In genomic region chr6:85390105-85390728, GRCh38 we compare ENCODE assay signal across 21 cellular contexts. TPM values are rescaled to one million over a fixed set of nuclear protein-coding genes. Genes with fewer than 3 reads are reported as not detected.
A peak's percentile ranks its signal among the peaks of the same experiment; 100 is the strongest.
DNase-seq lines count a peak whose midpoint lies in the region; ATAC-seq and TF ChIP-seq lines count a peak whose summit lies in the region.
"Had no signal": no experiment of that assay in that cellular context is flagged by ENCODE, and none has a peak within 500 bp of the region (broad histone marks: within the 10 kb centered on the region; RNA-seq: fewer than 3 reads in every experiment).

No MANE protein-coding gene starts in this region.

- H3K4me3 ChIP-seq in epithelial cell of proximal tubule (ENCODE audit: low read depth, low read length), result no peak overlapping the region
- peak overlapping the region; percentile 3 for H3K4me3 ChIP-seq in mucosa of descending colon
- H3K4me3 ChIP-seq in left ventricle myocardium inferior, result no peak overlapping the region
- H3K4me3 ChIP-seq in right cardiac atrium (ENCODE audit: low read length), result no peak overlapping the region
- H3K4me3 ChIP-seq: GM23338, lower lobe of right lung had no signal

- H3K27me3 ChIP-seq in left ventricle myocardium inferior (ENCODE audit: low read depth) (no peaks in the 10 kb centered on the region), right cardiac atrium (ENCODE audit: control insufficient read depth, insufficient read depth) (no peaks in the 10 kb centered on the region)

- H3K4me1 ChIP-seq in mucosa of descending colon (ENCODE audit: low read depth), result peaks cover 11% of the 10 kb centered on the region
- H3K4me1 ChIP-seq in left ventricle myocardium inferior, result peaks cover 6% of the 10 kb centered on the region
- peaks cover 1% of the 10 kb centered on the region for H3K4me1 ChIP-seq in right cardiac atrium (ENCODE audit: control insufficient read depth, insufficient read depth, low read length)

- DNase-seq in AG08396 (ENCODE audit: low spot score), result peak; percentile 21
- peak; percentile 65 for DNase-seq in HT1080 (ENCODE audit: low read depth)
- peak; percentile 78 for DNase-seq in epithelial cell of proximal tubule (ENCODE audit: low read depth)
- DNase-seq in mucosa of descending colon, result peak in 1 of 3 donors; percentile 81
- DNase-seq in NK-92 (lab: John Stamatoyannopoulos, UW; ENCODE audit: unreplicated experiment), result no peak
- DNase-seq in left ventricle myocardium inferior, result no peak
- DNase-seq in right cardiac atrium, result no peak
- DNase-seq: activated CD8-positive, alpha-beta memory T cell treated with anti-CD3 and anti-CD28 coated beads, Interleukin-2, amount 50 U/mL, for 48 hours; activated gamma-delta T cell; amniotic stem cell; cerebellar nuclear complex; endodermal cell; GF-D8; Karpas-422; lower lobe of right lung; naive thymus-derived CD8-positive, alpha-beta T cell; NCI-H1417; NCI-H2171 treated with DMSO at 0.1 percent for 48 hours; NCI-H82 had no signal

- intact Hi-C loops in mucosa of descending colon (cut with DNase I, micrococcal nuclease), result no loop called here
- intact Hi-C loops in left ventricle myocardium inferior (cut with micrococcal nuclease), result no loop called here
- intact Hi-C loops in right cardiac atrium (cut with DNase I), result no loop called here

- H3K9me3 ChIP-seq in mucosa of descending colon, result no peaks in the 10 kb centered on the region
- H3K9me3 ChIP-seq in left ventricle myocardium inferior (replicated peaks), result no peaks in the 10 kb centered on the region
- H3K9me3 ChIP-seq in right cardiac atrium (ENCODE audit: control insufficient read depth, low read length), result no peaks in the 10 kb centered on the region
- H3K9me3 ChIP-seq: lower lobe of right lung had no signal

- peak; percentile 97 for ATAC-seq in mucosa of descending colon
- ATAC-seq in right cardiac atrium, result no peak
- ATAC-seq in GM21825 (IDR thresholded peaks at IDR 0.05; ENCODE audit: unreplicated experiment), result no peak
- ATAC-seq: GM23338; lower lobe of right lung; naive thymus-derived CD8-positive, alpha-beta T cell had no signal

- TF ChIP-seq CTCF in epithelial cell of proximal tubule (conservative IDR thresholded peaks at IDR 0.05; ENCODE audit: low read depth, low read length) (no peak), mucosa of descending colon (IDR thresholded peaks at IDR 0.05) (no peak), left ventricle myocardium inferior (IDR thresholded peaks at IDR 0.05; ENCODE audit: borderline replicate concordance) (no peak)

- H3K36me3 ChIP-seq in mucosa of descending colon (ENCODE audit: low read depth) (no peaks in the 10 kb centered on the region), left ventricle myocardium inferior (no peaks in the 10 kb centered on the region)
- H3K36me3 ChIP-seq: lower lobe of right lung had no signal

- H3K27ac ChIP-seq in left ventricle myocardium inferior (replicated peaks) (no peak overlapping the region), right cardiac atrium (ENCODE audit: low read length) (no peak overlapping the region)
- H3K27ac ChIP-seq: lower lobe of right lung had no signal

- WGBS in right cardiac atrium, result 79% methylated on average over 2 of the region's 2 CpGs

RNA-seq across cellular contexts. Expression of gene NT5E, which starts 59.7 kb away (rescaled TPM):
- total RNA-seq in HT1080 (2014; rRNA removed; shearing (Covaris generic)), result 0.47 and 1.3 TPM in 2 replicates
- polyA plus RNA-seq in HT1080 (2015; cell fraction: cytosol; rRNA removed), result 0.26 and 0.29 TPM in 2 replicates
- 0.99 and 1.3 TPM in 2 replicates for polyA plus RNA-seq in HT1080 (2015; cell fraction: nucleus; rRNA removed)
- 145 and 216 TPM in 2 replicates for total RNA-seq in epithelial cell of proximal tubule
- total RNA-seq in mucosa of descending colon, result 10 to 100 TPM; 29.0 to 75.8 (median 29.7) TPM
- 4.3 TPM for total RNA-seq in left ventricle myocardium inferior
- total RNA-seq in right cardiac atrium, result 10 to 100 TPM in 2 of 4 donors, 1 to 10 TPM in 2; 7.1 to 13.3 (median 9.8) TPM
- polyA plus RNA-seq in right cardiac atrium, result 3.6 TPM

Comparison
In these comparisons a context has a peak if more than half of its experiments do, and no peak if none do; other contexts are left out.
1. DNase-seq: peak in AG08396 (single experiment), HT1080 (single experiment) and epithelial cell of proximal tubule (single experiment); none in NK-92 (single experiment), left ventricle myocardium inferior (single experiment) and right cardiac atrium (0 of 3).